Comparison of ENCODE assay signal across 22 cellular contexts in the genomic region with DNA sequence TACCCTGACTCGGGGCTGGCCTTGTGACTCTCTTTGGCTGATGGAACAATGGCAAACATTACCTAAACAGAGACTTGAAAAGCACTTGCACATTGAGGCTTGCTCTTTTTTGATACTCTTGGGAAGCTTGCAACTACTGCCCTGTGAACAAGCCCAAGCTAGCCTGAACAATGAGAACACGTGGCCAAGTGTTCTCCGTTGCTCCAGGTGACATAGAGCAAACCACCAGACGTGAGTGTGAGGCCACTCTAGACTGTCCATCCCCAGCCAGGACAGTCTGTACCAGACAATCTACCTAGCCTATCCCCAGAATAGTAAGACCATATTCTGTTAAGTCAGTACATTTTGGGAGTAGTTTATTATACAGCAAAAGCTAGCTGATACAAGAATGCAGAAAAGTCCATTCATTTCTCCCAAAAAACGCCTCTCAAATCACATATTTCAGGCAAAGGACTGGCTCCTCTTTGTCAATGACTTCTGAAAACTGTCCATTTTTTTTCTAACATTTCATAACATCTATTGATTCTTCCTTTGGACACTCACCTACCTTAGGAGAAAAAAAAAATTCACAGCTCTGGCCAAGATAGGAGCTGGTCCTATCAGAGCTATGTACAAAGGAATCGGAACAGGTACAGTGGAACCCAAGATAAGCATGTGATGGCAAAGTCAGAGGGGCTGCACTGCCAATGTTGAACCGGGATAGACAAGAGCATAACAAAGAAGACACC.
DNase-seq lines count a peak whose midpoint lies in the region; ATAC-seq, FAIRE-seq and TF ChIP-seq lines count a peak whose summit lies in the region.
"Had no signal": no experiment of that assay in that cellular context is flagged by ENCODE, and none has a peak within 500 bp of the region (broad histone marks: within the 10 kb centered on the region; RNA-seq: fewer than 3 reads in every experiment).

No MANE protein-coding gene starts in this region.

- H3K4me2 ChIP-seq in IMR-90 (ENCODE audit: low read depth, low read length) (peak overlapping the region; percentile 38; the same call in 1 of the 2 replicates), HepG2 (ENCODE audit: low read depth, low read length) (no peak overlapping the region)

- no peak overlapping the region for H2BK5ac ChIP-seq in IMR-90 (ENCODE audit: low read depth, low read length, poor library complexity, severe bottlenecking)

- TF ChIP-seq CTCF in IMR-90 (conservative IDR thresholded peaks at IDR 0.05; ENCODE audit: low read depth, low read length) = no peak
- no peak for TF ChIP-seq CTCF in bronchial epithelial cell (IDR thresholded peaks at IDR 0.05; ENCODE audit: insufficient read depth, low read length, severe bottlenecking)
- no peak for TF ChIP-seq CTCF in HepG2 (CRISPR knock-in tag; IDR thresholded peaks at IDR 0.05)
- TF ChIP-seq CTCF in osteocyte (IDR thresholded peaks at IDR 0.05) = no peak

- H4K20me1 ChIP-seq in IMR-90 (ENCODE audit: insufficient read depth, low read length) (no peaks in the 10 kb centered on the region), HepG2 (ENCODE audit: insufficient read depth, low read length) (no peaks in the 10 kb centered on the region)

- ATAC-seq in IMR-90 (ENCODE audit: low read depth) (no peak), HepG2 (0 out of 3 replicates have a peak, but pooled peaks have one; percentile 30), HG03108 (IDR thresholded peaks at IDR 0.05; ENCODE audit: unreplicated experiment) (no peak)

- peaks cover 11% of the 10 kb centered on the region for H3K9me1 ChIP-seq in IMR-90 (ENCODE audit: insufficient read depth, low read length)

- CTCF ChIA-PET in IMR-90 (lab: Yijun Ruan, JAX) (interaction anchor here (0.8 to 2.3 kb wide), 3 partner anchors 20 to 141 kb away, joined by 3 to 9 read pairs (median 4); no protein-coding TSS in a partner anchor), HepG2 (lab: Yijun Ruan, JAX; ENCODE audit: low intra/inter-chr PET ratio, low total read pairs) (no interaction called here)

- H3K27ac Mint-ChIP-seq in osteocyte (ENCODE audit: unreplicated experiment) = no peak overlapping the region
- H3K27ac Mint-ChIP-seq: CD4-positive, CD25-positive, alpha-beta regulatory T cell had no signal

- no peak overlapping the region for H3K9ac ChIP-seq in IMR-90 (ENCODE audit: low read depth, low read length)
- H3K9ac ChIP-seq in HepG2 (ENCODE audit: insufficient read depth, low read depth, low read length) = no peak overlapping the region

- no TSS peak for BruUV-seq in IMR-90 (replicated peaks; lab: Mats Ljungman, UMichigan)
- no TSS peak for BruUV-seq in HepG2 (replicated peaks; lab: Mats Ljungman, UMichigan)

- H3K36me3 ChIP-seq in IMR-90 (ENCODE audit: control insufficient read depth, insufficient read depth, low read length) (no peaks in the 10 kb centered on the region), bronchial epithelial cell (ENCODE audit: control insufficient read depth, insufficient read depth, low read length) (no peaks in the 10 kb centered on the region), HepG2 (replicated peaks in 1 of 2; ENCODE audit: control insufficient read depth in 1 of 2, insufficient read depth in 2 of 2, low read length in 2 of 2) (no peaks in the 10 kb centered on the region)
- H3K36me3 ChIP-seq: HAP-1 had no signal

- peak overlapping the region; percentile 74 for H3K4ac ChIP-seq in IMR-90 (ENCODE audit: low read depth, low read length)

- H4K8ac ChIP-seq in IMR-90 (ENCODE audit: low read depth in 2 of 2, low read length in 2 of 2) = peak overlapping the region in 1 of 2 experiments; percentile 63; a peak in 1 of 4 replicates

- H3K27me3 Mint-ChIP-seq in osteocyte (ENCODE audit: unreplicated experiment) = no peaks in the 10 kb centered on the region

- DNase-seq in IMR-90 (no peak), bronchial epithelial cell (ENCODE audit: low read depth) (peak; percentile 65), HepG2 (ENCODE audit: low spot score) (no peak), osteocyte (ENCODE audit: extremely low spot score, unreplicated experiment) (peak; percentile 27), COR-L47 (lab: John Stamatoyannopoulos, UW) (no peak), iPS-NIHi7 (ENCODE audit: extremely low spot score) (no peak), NCI-H82 (lab: John Stamatoyannopoulos, UW) (no peak)
- DNase-seq: ACHN; Caco-2; CD4-positive, CD25-positive, alpha-beta regulatory T cell; GDM1; KG1; MV-4-11; NCI-H1417; NCI-H187 treated with DMSO at 0.1 percent for 48 hours; NCI-H2171 treated with DMSO at 0.1 percent for 48 hours; NCI-H446; NCI-H69; Right ventricle myocardium superior had no signal

- H4K5ac ChIP-seq in IMR-90 (ENCODE audit: low read depth, low read length) = peak overlapping the region; percentile 83

- peak overlapping the region; percentile 43 for H4K91ac ChIP-seq in IMR-90 (ENCODE audit: insufficient read depth, low read depth, low read length)

- dilution Hi-C loops in IMR-90 (cut with HindIII; ENCODE audit: low sequenced_read_pairs, unreplicated experiment) = no loop called here

- H3K23ac ChIP-seq in IMR-90 (ENCODE audit: low read depth, low read length) = 0 out of 2 replicates have a peak overlapping the region, but pooled peaks have one; percentile 59

- peak overlapping the region; percentile 76; the same call in 1 of the 2 replicates for H2BK20ac ChIP-seq in IMR-90 (ENCODE audit: low read depth, low read length)

- H3K27me3 ChIP-seq in IMR-90 (ENCODE audit: control insufficient read depth, insufficient read depth, low read length) = no peaks in the 10 kb centered on the region
- H3K27me3 ChIP-seq in bronchial epithelial cell (ENCODE audit: control insufficient read depth, insufficient read depth, low read length) = no peaks in the 10 kb centered on the region
- H3K27me3 ChIP-seq in HepG2 (ENCODE audit: control insufficient read depth in 1 of 2, insufficient read depth in 2 of 2, low read length in 2 of 2) = peaks cover 2 to 6% of the 10 kb centered on the region in 2 experiments; a peak in 3 of 5 replicates

- no peak overlapping the region for H3K4me3 Mint-ChIP-seq in osteocyte (ENCODE audit: unreplicated experiment)
- H3K4me3 Mint-ChIP-seq: CD4-positive, CD25-positive, alpha-beta regulatory T cell had no signal

- in situ Hi-C loops in IMR-90 (cut with MboI; ENCODE audit: low sequenced_read_pairs) = no loop called here
- in situ Hi-C loops in HepG2 (cut with HindIII; ENCODE audit: extremely low pct_ligation_motif_present, low pct_unique_long_range_greater_than_20kb) = no loop called here

- peak overlapping the region; percentile 67; the same call in 1 of the 2 replicates for H3K27ac ChIP-seq in IMR-90 (ENCODE audit: insufficient read depth, low read length)
- H3K27ac ChIP-seq in HepG2 (ENCODE audit: extremely low read length, insufficient read depth, low read length) = no peak overlapping the region

- TF ChIP-seq EP300 in HepG2 (IDR thresholded peaks at IDR 0.05; ENCODE audit: low read depth in 2 of 2, low read length in 2 of 2) (no peak), HepG2 (CRISPR knock-in tag; IDR thresholded peaks at IDR 0.05; ENCODE audit: borderline replicate concordance) (no peak)

- peak overlapping the region; percentile 77 for H2BK120ac ChIP-seq in IMR-90 (ENCODE audit: low read depth, low read length)

- no peaks in the 10 kb centered on the region for H3K79me1 ChIP-seq in IMR-90 (ENCODE audit: low read depth in 1 of 2, low read length in 2 of 2)

- H2AFZ ChIP-seq in IMR-90 (replicated peaks; ENCODE audit: low read length, poor library complexity) = no peak overlapping the region
- no peak overlapping the region for H2AFZ ChIP-seq in HepG2 (ENCODE audit: low read length)

- FAIRE-seq in bronchial epithelial cell (lab: Jason Lieb, UNC) = peak; percentile 18
- no peak for FAIRE-seq in HepG2 (lab: Jason Lieb, UNC)
- FAIRE-seq: RCC 7860 had no signal

- intact Hi-C loops in IMR-90 (cut with micrococcal nuclease) = no loop called here
- intact Hi-C loops in HepG2 (cut with micrococcal nuclease; ENCODE audit: unreplicated experiment) = no loop called here

- H3K18ac ChIP-seq in IMR-90 (ENCODE audit: low read depth, low read length) = peak overlapping the region; percentile 90; the same call in 1 of the 2 replicates

- peak overlapping the region; percentile 68; the same call in 1 of the 2 replicates for H2AK5ac ChIP-seq in IMR-90 (ENCODE audit: low read depth, low read length)

- POLR2A ChIA-PET in IMR-90 (lab: Charles Lee; ENCODE audit: unreplicated experiment) = no interaction called here
- POLR2A ChIA-PET in HepG2 (lab: Yijun Ruan, JAX) = no interaction called here

- no peak for TF ChIP-seq POLR2A in IMR-90 (IDR thresholded peaks at IDR 0.05; ENCODE audit: low read depth, low read length)
- no peak for TF ChIP-seq POLR2A in HepG2 (IDR thresholded peaks at IDR 0.05; ENCODE audit: insufficient read depth in 1 of 2, low read depth in 2 of 2, low read length in 2 of 2)

- H2AK9ac ChIP-seq in IMR-90 (replicated peaks; ENCODE audit: low read depth, low read length, poor library complexity) = no peak overlapping the region

- TF ChIP-seq RAD21 in IMR-90 (IDR thresholded peaks at IDR 0.05; ENCODE audit: low read length) (no peak), HepG2 (CRISPR knock-in tag; IDR thresholded peaks at IDR 0.05) (no peak)

- H3K4me1 ChIP-seq in IMR-90 (ENCODE audit: control insufficient read depth, insufficient read depth, low read length) = peaks cover 26% of the 10 kb centered on the region
- no peaks in the 10 kb centered on the region for H3K4me1 ChIP-seq in HepG2 (ENCODE audit: insufficient read depth, low read length)
- H3K4me1 ChIP-seq: HAP-1 had no signal

- H3K79me2 ChIP-seq in HepG2 (ENCODE audit: insufficient read depth, low read length) = no peaks in the 10 kb centered on the region

- H3K14ac ChIP-seq in IMR-90 (replicated peaks; ENCODE audit: low read depth, low read length) = peak overlapping the region; percentile 82

- no peak overlapping the region for H3K56ac ChIP-seq in IMR-90 (ENCODE audit: extremely low read depth, insufficient read depth, low read length)

- H3K9me3 ChIP-seq in IMR-90 (ENCODE audit: control insufficient read depth, insufficient read depth, low read length) (no peaks in the 10 kb centered on the region), HepG2 (ENCODE audit: low read length) (no peaks in the 10 kb centered on the region)
- H3K9me3 ChIP-seq: Caco-2, HAP-1 had no signal

- H3K4me3 ChIP-seq in IMR-90 (ENCODE audit: insufficient read depth, low read depth, low read length) = no peak overlapping the region
- no peak overlapping the region for H3K4me3 ChIP-seq in bronchial epithelial cell (ENCODE audit: low read depth, low read length)
- H3K4me3 ChIP-seq in HepG2 (replicated peaks in 1 of 3; ENCODE audit: insufficient read depth in 1 of 3, low read depth in 2 of 3, low read length in 3 of 3) = no peak overlapping the region
- H3K4me3 ChIP-seq: HAP-1 had no signal

- H2BK15ac ChIP-seq in IMR-90 (ENCODE audit: low read depth, low read length) = peak overlapping the region; percentile 34; the same call in 2 of the 3 replicates

- no peaks in the 10 kb centered on the region for H3K9me3 Mint-ChIP-seq in osteocyte (ENCODE audit: unreplicated experiment)

- H3K4me1 Mint-ChIP-seq in osteocyte (ENCODE audit: unreplicated experiment) = peaks cover 60% of the 10 kb centered on the region
- H3K4me1 Mint-ChIP-seq: CD4-positive, CD25-positive, alpha-beta regulatory T cell had no signal

- 100% methylated on average over 1 of the region's 7 CpGs; no CpG with 5 or more reads in 1 of the 2 experiments for WGBS in IMR-90 (ENCODE audit: extremely low coverage in 2 of 2, insufficient read length in 1 of 2), 2 experiments
- WGBS in HepG2 (ENCODE audit: low lambda C conversion rate) = 19% methylated on average over 7 of the region's 7 CpGs

- no peaks in the 10 kb centered on the region for H3K36me3 Mint-ChIP-seq in osteocyte (ENCODE audit: unreplicated experiment)
- H3K36me3 Mint-ChIP-seq: CD4-positive, CD25-positive, alpha-beta regulatory T cell had no signal

Comparison
In these comparisons a context has a peak if more than half of its experiments do, and no peak if none do; other contexts are left out.
1. DNase-seq: peak in bronchial epithelial cell (single experiment) and osteocyte (single experiment); none in IMR-90 (single experiment), HepG2 (single experiment), COR-L47 (single experiment), iPS-NIHi7 (single experiment) and NCI-H82 (single experiment).